ENCODE assay signal across 17 cellular contexts in genomic region chr6:133408543-133408942, GRCh38.
DNase-seq lines count a peak whose midpoint lies in the region; TF ChIP-seq lines count a peak whose summit lies in the region.
"Had no signal": no experiment of that assay in that cellular context is flagged by ENCODE, and none has a peak within 500 bp of the region (broad histone marks: within the 10 kb centered on the region; RNA-seq: fewer than 3 reads in every experiment).

No MANE protein-coding gene starts in this region.

- no peak for TF ChIP-seq CTCF in RWPE1 (conservative IDR thresholded peaks at IDR 0.05; ENCODE audit: low read depth)

- POLR2A ChIA-PET in RWPE1 (lab: Yijun Ruan, JAX; ENCODE audit: low non-redundant PET), result no interaction called here

- DNase-seq in DMS53 (lab: John Stamatoyannopoulos, UW) (peak; percentile 36), DMS53 treated with DMSO at 0.1 percent for 48 hours (lab: John Stamatoyannopoulos, UW; ENCODE audit: unreplicated experiment) (no peak), NCI-H226 (peak; percentile 76), astrocyte of the hippocampus (ENCODE audit: low read depth, low spot score) (peak; percentile 16), epidermal melanocyte (ENCODE audit: insufficient read length, low spot score) (no peak), RWPE1 (ENCODE audit: low spot score) (no peak), DMS153 treated with DMSO at 0.1 percent for 48 hours (lab: John Stamatoyannopoulos, UW; ENCODE audit: unreplicated experiment) (no peak), activated gamma-delta T cell (lab: John Stamatoyannopoulos, UW) (no peak)
- DNase-seq: GDM1, GOT3, NCI-H1092 treated with DMSO at 0.1 percent for 48 hours, NCI-H2081, NCI-H510A, NCI-H774, SHP77 treated with DMSO at 0.1 percent for 48 hours, T-helper 17 cell had no signal

- CTCF ChIA-PET in RWPE1 (lab: Yijun Ruan, JAX), result no interaction called here

- H3K27ac ChIP-seq in RWPE1, result no peak overlapping the region
- H3K27ac ChIP-seq: 22Rv1 had no signal

Comparison
In these comparisons a context has a peak if more than half of its experiments do, and no peak if none do; other contexts are left out.
1. DNase-seq: peak in DMS53 (single experiment), NCI-H226 (single experiment) and astrocyte of the hippocampus (single experiment); none in DMS53 treated with DMSO at 0.1 percent for 48 hours (single experiment), epidermal melanocyte (single experiment), RWPE1 (single experiment), DMS153 treated with DMSO at 0.1 percent for 48 hours (single experiment) and activated gamma-delta T cell (single experiment).